In the genomic region with DNA sequence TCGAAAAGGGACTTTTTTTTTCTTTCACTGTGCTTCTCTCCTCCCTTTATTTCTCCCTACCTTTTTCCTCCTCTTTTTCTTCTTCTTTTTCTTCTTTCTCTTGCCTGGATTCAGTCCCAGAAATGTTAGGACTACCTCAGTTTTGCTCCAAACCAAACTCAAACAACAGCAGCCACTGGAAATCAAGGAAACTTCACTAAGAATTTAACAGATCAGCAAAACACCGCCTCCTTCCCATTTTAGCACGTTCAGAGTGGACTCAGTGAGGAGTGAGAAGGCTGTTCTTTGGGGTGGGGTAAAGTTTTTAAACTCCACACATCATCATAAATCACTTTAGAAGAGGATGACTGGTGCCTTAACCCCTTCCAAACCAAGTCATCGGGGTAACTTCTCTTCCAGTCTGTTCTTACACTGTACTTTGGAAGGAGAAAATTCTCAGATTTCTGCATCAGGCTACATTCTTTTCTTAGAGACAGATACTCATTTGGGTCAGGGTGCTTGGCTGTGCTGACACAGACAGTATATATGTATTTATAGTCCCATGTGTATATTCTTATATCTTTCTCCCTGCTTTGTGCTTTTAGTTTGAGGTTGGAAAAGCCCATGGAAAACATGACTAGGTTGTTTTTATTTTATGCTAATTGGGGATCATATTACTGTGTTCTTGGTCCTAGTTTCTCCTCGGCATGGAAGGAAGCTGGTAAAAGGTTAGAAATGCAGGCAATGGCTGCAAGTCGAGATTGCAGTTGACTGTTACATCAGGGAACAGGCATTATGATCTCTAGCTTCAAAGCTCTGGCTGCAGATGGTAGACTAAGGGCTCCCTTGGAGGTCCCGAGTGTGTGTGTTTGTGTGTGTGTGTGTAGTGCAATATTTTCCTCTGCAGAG, we compare ENCODE assay signal across 9 cellular contexts. TPM values are rescaled to one million over a fixed set of nuclear protein-coding genes. Genes with fewer than 3 reads are reported as not detected.
DNase-seq lines count a peak whose midpoint lies in the region; ATAC-seq lines count a peak whose summit lies in the region.
"Had no signal": no experiment of that assay in that cellular context is flagged by ENCODE, and none has a peak within 500 bp of the region (broad histone marks: within the 10 kb centered on the region; RNA-seq: fewer than 3 reads in every experiment).

A gene with protein sequence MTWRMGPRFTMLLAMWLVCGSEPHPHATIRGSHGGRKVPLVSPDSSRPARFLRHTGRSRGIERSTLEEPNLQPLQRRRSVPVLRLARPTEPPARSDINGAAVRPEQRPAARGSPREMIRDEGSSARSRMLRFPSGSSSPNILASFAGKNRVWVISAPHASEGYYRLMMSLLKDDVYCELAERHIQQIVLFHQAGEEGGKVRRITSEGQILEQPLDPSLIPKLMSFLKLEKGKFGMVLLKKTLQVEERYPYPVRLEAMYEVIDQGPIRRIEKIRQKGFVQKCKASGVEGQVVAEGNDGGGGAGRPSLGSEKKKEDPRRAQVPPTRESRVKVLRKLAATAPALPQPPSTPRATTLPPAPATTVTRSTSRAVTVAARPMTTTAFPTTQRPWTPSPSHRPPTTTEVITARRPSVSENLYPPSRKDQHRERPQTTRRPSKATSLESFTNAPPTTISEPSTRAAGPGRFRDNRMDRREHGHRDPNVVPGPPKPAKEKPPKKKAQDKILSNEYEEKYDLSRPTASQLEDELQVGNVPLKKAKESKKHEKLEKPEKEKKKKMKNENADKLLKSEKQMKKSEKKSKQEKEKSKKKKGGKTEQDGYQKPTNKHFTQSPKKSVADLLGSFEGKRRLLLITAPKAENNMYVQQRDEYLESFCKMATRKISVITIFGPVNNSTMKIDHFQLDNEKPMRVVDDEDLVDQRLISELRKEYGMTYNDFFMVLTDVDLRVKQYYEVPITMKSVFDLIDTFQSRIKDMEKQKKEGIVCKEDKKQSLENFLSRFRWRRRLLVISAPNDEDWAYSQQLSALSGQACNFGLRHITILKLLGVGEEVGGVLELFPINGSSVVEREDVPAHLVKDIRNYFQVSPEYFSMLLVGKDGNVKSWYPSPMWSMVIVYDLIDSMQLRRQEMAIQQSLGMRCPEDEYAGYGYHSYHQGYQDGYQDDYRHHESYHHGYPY (minus strand): TSS at position 280 of the 888 bp plus-strand sequence. CDS start 1,238 bp downstream, outside the sequence.

- H3K27me3 ChIP-seq in MG63, result no peaks in the 10 kb centered on the region

- H3K36me3 ChIP-seq in MG63, result peaks cover 15% of the 10 kb centered on the region

- ATAC-seq in GM21526 (IDR thresholded peaks at IDR 0.05; ENCODE audit: low FRiP score, unreplicated experiment), result no peak

- DNase-seq in A172 (ENCODE audit: low spot score) (peak; percentile 98), MG63 (peak; percentile 54), dermis microvascular lymphatic vessel endothelial cell (ENCODE audit: low read depth in 2 of 2) (peak; percentile 37 to 81), mesenteric fat pad (ENCODE audit: low spot score) (no peak), D341Med (ENCODE audit: low spot score) (no peak), NCI-H1417 treated with DMSO at 0.1 percent for 48 hours (lab: John Stamatoyannopoulos, UW) (no peak), activated gamma-delta T cell (lab: John Stamatoyannopoulos, UW) (no peak)
- DNase-seq: CD4-positive, CD25-positive, alpha-beta regulatory T cell had no signal

- peak within 1 kb of the TSS; percentile 49 for H3K4me3 ChIP-seq in MG63

- no peaks in the 10 kb centered on the region for H3K9me3 ChIP-seq in MG63

RNA-seq across cellular contexts. Expression of the gene that starts here (rescaled TPM):
- 24.4 and 56.8 TPM in 2 replicates for total RNA-seq in A172 (2014; rRNA removed; shearing (Covaris generic))
- total RNA-seq in MG63 (2014; rRNA removed; shearing (Covaris generic); ENCODE audit: low replicate concordance), result 240 and 268 TPM in 2 replicates
- total RNA-seq in dermis microvascular lymphatic vessel endothelial cell (9.7 and 13.0 TPM in 2 replicates), mesenteric fat pad (426 TPM)
- total RNA-seq: CD4-positive, CD25-positive, alpha-beta regulatory T cell had no signal

Comparison
In these comparisons a context has a peak if more than half of its experiments do, and no peak if none do; other contexts are left out.
1. DNase-seq: peak in A172 (single experiment), MG63 (single experiment) and dermis microvascular lymphatic vessel endothelial cell (2 of 2); none in mesenteric fat pad (single experiment), D341Med (single experiment), NCI-H1417 treated with DMSO at 0.1 percent for 48 hours (single experiment) and activated gamma-delta T cell (single experiment).